In the genomic region with DNA sequence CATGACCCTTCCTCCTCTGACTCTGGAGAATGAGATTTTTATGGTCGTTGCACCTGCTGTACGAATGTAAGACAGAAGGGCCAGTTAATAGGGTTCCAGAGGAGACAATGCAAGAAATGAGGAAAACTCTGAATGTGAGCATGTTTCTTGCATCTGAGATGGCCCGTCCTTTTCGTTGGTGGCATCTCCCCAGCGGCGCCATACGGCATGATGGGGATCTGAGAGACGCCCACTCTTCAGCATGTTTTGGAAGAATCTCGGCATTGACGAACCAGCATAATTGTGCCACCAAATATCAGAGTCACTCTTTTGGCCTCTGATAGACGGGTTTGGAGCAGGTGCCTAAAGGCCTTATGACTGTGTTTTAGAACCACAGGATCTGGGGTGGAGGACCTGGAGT, we compare ENCODE assay signal across 1 cellular context.
TF ChIP-seq lines count a peak whose summit lies in the region.

No MANE protein-coding gene starts in this region.

TF ChIP-seq in HepG2, 621 proteins besides CTCF, POLR2A, EP300 and RAD21 (continued from another document):
- TF ChIP-seq POGZ (CRISPR knock-in tag; IDR thresholded peaks at IDR 0.05) (no peak), SP140L (CRISPR knock-in tag; IDR thresholded peaks at IDR 0.05; ENCODE audit: borderline replicate concordance) (no peak), SRF (IDR thresholded peaks at IDR 0.05; ENCODE audit: low read depth, low read length) (no peak), ZNF577 (CRISPR knock-in tag; IDR thresholded peaks at IDR 0.05; ENCODE audit: borderline replicate concordance, low read depth) (no peak), LCORL (IDR thresholded peaks at IDR 0.05) (no peak), LCORL (CRISPR knock-in tag; IDR thresholded peaks at IDR 0.05) (no peak), ZNF317 (CRISPR knock-in tag; IDR thresholded peaks at IDR 0.05) (no peak), SIX1 (CRISPR knock-in tag; IDR thresholded peaks at IDR 0.05; ENCODE audit: borderline replicate concordance) (no peak), SMC3 (IDR thresholded peaks at IDR 0.05; ENCODE audit: low read length) (no peak), TOE1 (CRISPR knock-in tag; IDR thresholded peaks at IDR 0.05) (no peak), CREB1 (IDR thresholded peaks at IDR 0.05) (no peak), CREB1 (CRISPR knock-in tag; IDR thresholded peaks at IDR 0.05) (no peak)
- TF ChIP-seq, protein P1, sequence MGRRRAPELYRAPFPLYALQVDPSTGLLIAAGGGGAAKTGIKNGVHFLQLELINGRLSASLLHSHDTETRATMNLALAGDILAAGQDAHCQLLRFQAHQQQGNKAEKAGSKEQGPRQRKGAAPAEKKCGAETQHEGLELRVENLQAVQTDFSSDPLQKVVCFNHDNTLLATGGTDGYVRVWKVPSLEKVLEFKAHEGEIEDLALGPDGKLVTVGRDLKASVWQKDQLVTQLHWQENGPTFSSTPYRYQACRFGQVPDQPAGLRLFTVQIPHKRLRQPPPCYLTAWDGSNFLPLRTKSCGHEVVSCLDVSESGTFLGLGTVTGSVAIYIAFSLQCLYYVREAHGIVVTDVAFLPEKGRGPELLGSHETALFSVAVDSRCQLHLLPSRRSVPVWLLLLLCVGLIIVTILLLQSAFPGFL (CRISPR knock-in tag; IDR thresholded peaks at IDR 0.05) = no peak
- TF ChIP-seq, protein P2, sequence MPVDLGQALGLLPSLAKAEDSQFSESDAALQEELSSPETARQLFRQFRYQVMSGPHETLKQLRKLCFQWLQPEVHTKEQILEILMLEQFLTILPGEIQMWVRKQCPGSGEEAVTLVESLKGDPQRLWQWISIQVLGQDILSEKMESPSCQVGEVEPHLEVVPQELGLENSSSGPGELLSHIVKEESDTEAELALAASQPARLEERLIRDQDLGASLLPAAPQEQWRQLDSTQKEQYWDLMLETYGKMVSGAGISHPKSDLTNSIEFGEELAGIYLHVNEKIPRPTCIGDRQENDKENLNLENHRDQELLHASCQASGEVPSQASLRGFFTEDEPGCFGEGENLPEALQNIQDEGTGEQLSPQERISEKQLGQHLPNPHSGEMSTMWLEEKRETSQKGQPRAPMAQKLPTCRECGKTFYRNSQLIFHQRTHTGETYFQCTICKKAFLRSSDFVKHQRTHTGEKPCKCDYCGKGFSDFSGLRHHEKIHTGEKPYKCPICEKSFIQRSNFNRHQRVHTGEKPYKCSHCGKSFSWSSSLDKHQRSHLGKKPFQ (CRISPR knock-in tag; IDR thresholded peaks at IDR 0.05; ENCODE audit: insufficient replicate concordance) = no peak
